Comparison of ENCODE assay signal across 14 cellular contexts in genomic region chr1:52523376-52523775, GRCh38. TPM values are rescaled to one million over a fixed set of nuclear protein-coding genes. Genes with fewer than 3 reads are reported as not detected.
DNase-seq lines count a peak whose midpoint lies in the region; ATAC-seq and TF ChIP-seq lines count a peak whose summit lies in the region.
"Had no signal": no experiment of that assay in that cellular context is flagged by ENCODE, and none has a peak within 500 bp of the region (broad histone marks: within the 10 kb centered on the region; RNA-seq: fewer than 3 reads in every experiment).

No MANE protein-coding gene starts in this region.

- H3K27ac Mint-ChIP-seq in activated naive CD4-positive, alpha-beta T cell treated with anti-CD3 and anti-CD28 coated beads, Interleukin-2, amount 10 ng/mL, durations not matched to agents 7 days and 5 days: peak overlapping the region; percentile 42
- peak overlapping the region in 1 of 9 donors; percentile 59 for H3K27ac Mint-ChIP-seq in naive thymus-derived CD4-positive, alpha-beta T cell

- DNase-seq in activated naive CD4-positive, alpha-beta T cell treated with anti-CD3 and anti-CD28 coated beads, Interleukin-2, amount 10 ng/mL, durations not matched to agents 7 days and 5 days: peak; percentile 41
- no peak for DNase-seq in activated naive CD4-positive, alpha-beta T cell (lab: John Stamatoyannopoulos, UW)
- DNase-seq in astrocyte of the cerebellum (ENCODE audit: low read depth) (peak; percentile 5), testis (no peak), RPMI8226 (no peak)
- peak in 2 of 9 donors; percentile 13 to 27 for DNase-seq in naive thymus-derived CD4-positive, alpha-beta T cell
- DNase-seq: amniotic stem cell, DMS153, H7, head of caudate nucleus, NCI-H2107, NCI-H69 had no signal

- H3K9me3 ChIP-seq in HEK293 (ENCODE audit: control insufficient read depth, insufficient read depth, low read depth, low read length) (no peaks in the 10 kb centered on the region), testis (no peaks in the 10 kb centered on the region)
- no peaks in the 10 kb centered on the region for H3K9me3 ChIP-seq in naive thymus-derived CD4-positive, alpha-beta T cell (ENCODE audit: control insufficient read depth in 2 of 3, low read length in 3 of 3)

- H3K27me3 Mint-ChIP-seq in activated naive CD4-positive, alpha-beta T cell treated with anti-CD3 and anti-CD28 coated beads, Interleukin-2, amount 10 ng/mL, durations not matched to agents 7 days and 5 days: no peaks in the 10 kb centered on the region
- no peaks in the 10 kb centered on the region for H3K27me3 Mint-ChIP-seq in naive thymus-derived CD4-positive, alpha-beta T cell

- H3K27me3 ChIP-seq in naive thymus-derived CD4-positive, alpha-beta T cell (ENCODE audit: control insufficient read depth in 2 of 2, insufficient read depth in 2 of 2, low read length in 2 of 2): no peaks in the 10 kb centered on the region
- H3K27me3 ChIP-seq in testis: no peaks in the 10 kb centered on the region

- no peaks in the 10 kb centered on the region for H3K9me3 Mint-ChIP-seq in activated naive CD4-positive, alpha-beta T cell treated with anti-CD3 and anti-CD28 coated beads, Interleukin-2, amount 10 ng/mL, durations not matched to agents 7 days and 5 days
- H3K9me3 Mint-ChIP-seq in naive thymus-derived CD4-positive, alpha-beta T cell: no peaks in the 10 kb centered on the region

- no peak overlapping the region for H3K4me3 ChIP-seq in HEK293 (ENCODE audit: low read depth, low read length)
- H3K4me3 ChIP-seq in astrocyte of the cerebellum (ENCODE audit: low read depth, low read length): no peak overlapping the region
- no peak overlapping the region for H3K4me3 ChIP-seq in naive thymus-derived CD4-positive, alpha-beta T cell (ENCODE audit: low read length)
- H3K4me3 ChIP-seq in testis: no peak overlapping the region

- in situ Hi-C loops in astrocyte of the cerebellum (cut with HindIII; ENCODE audit: low sequenced_read_pairs): no loop called here

- H3K4me1 Mint-ChIP-seq in activated naive CD4-positive, alpha-beta T cell treated with anti-CD3 and anti-CD28 coated beads, Interleukin-2, amount 10 ng/mL, durations not matched to agents 7 days and 5 days: peaks cover 23% of the 10 kb centered on the region
- H3K4me1 Mint-ChIP-seq in naive thymus-derived CD4-positive, alpha-beta T cell: peaks cover 13 to 44% (median 37%) of the 10 kb centered on the region in 7 donors

- H3K4me1 ChIP-seq in HEK293 (ENCODE audit: control insufficient read depth, insufficient read depth, low read length) (no peaks in the 10 kb centered on the region), testis (no peaks in the 10 kb centered on the region)
- peaks cover 4 to 9% of the 10 kb centered on the region in 2 donors for H3K4me1 ChIP-seq in naive thymus-derived CD4-positive, alpha-beta T cell (ENCODE audit: control insufficient read depth in 2 of 2, insufficient read depth in 2 of 2, low read length in 2 of 2)

- H3K27ac ChIP-seq in HEK293 (ENCODE audit: extremely low read depth, low read depth, low read length) (no peak overlapping the region), testis (no peak overlapping the region)
- no peak overlapping the region for H3K27ac ChIP-seq in naive thymus-derived CD4-positive, alpha-beta T cell (ENCODE audit: low read depth, low read length)

- POLR2A ChIA-PET in HEK293 (lab: Yijun Ruan, JAX): no interaction called here
- POLR2A ChIA-PET in naive thymus-derived CD4-positive, alpha-beta T cell (lab: Charles Lee): interaction anchor here (0.9 kb wide), 1 partner anchor 11 kb away, joined by 3 read pairs; no protein-coding TSS in a partner anchor

- no peak overlapping the region for H3K4me3 Mint-ChIP-seq in activated naive CD4-positive, alpha-beta T cell treated with anti-CD3 and anti-CD28 coated beads, Interleukin-2, amount 10 ng/mL, durations not matched to agents 7 days and 5 days
- H3K4me3 Mint-ChIP-seq in naive thymus-derived CD4-positive, alpha-beta T cell: peak overlapping the region in 3 of 10 donors; percentile 11 to 33 (median 13)

- WGBS in testis, 2 donors: 81 to 86% methylated on average over 3 of the region's 3 CpGs

- CTCF ChIA-PET in activated naive CD4-positive, alpha-beta T cell treated with anti-CD3 and anti-CD28 coated beads, Interleukin-2, amount 10 ng/mL, durations not matched to agents 7 days and 5 days (lab: Charles Lee): interaction anchor here (1.0 kb wide), 1 partner anchor 11 kb away, joined by 5 read pairs; no protein-coding TSS in a partner anchor
- CTCF ChIA-PET in HEK293 (lab: Yijun Ruan, JAX): interaction anchor here (0.6 to 1.1 kb wide), 3 partner anchors 88 to 164 kb away, joined by 3 to 7 read pairs (median 5); no protein-coding TSS in a partner anchor
- CTCF ChIA-PET in naive thymus-derived CD4-positive, alpha-beta T cell (lab: Charles Lee): interaction anchor here (1.5 kb wide), 1 partner anchor 163 kb away, joined by 3 read pairs; no protein-coding TSS in a partner anchor

- no peak for TF ChIP-seq CTCF in HEK293 (tag by site-specific recombination; IDR thresholded peaks at IDR 0.05)
- TF ChIP-seq CTCF in astrocyte of the cerebellum (IDR thresholded peaks at IDR 0.05; ENCODE audit: low read depth, low read length, missing control alignments): no peak
- no peak for TF ChIP-seq CTCF in testis (IDR thresholded peaks at IDR 0.05)

- intact Hi-C loops in naive thymus-derived CD4-positive, alpha-beta T cell (cut with micrococcal nuclease): loop anchor here in 1 of 2 donors (1.0 kb wide), 1 partner anchor 29 kb away; no protein-coding TSS in a partner anchor
- intact Hi-C loops in testis (cut with DNase I; ENCODE audit: low total_unique reads): no loop called here

- H3K36me3 ChIP-seq in HEK293 (ENCODE audit: control insufficient read depth in 2 of 2, insufficient read depth in 1 of 2, low read length in 2 of 2) (peaks cover 10 to 23% of the 10 kb centered on the region in 2 experiments), testis (ENCODE audit: low read depth, missing control alignments) (no peaks in the 10 kb centered on the region)
- peaks cover 0 to 24% (median 0%) of the 10 kb centered on the region in 3 experiments for H3K36me3 ChIP-seq in naive thymus-derived CD4-positive, alpha-beta T cell (ENCODE audit: control insufficient read depth in 2 of 3, insufficient read depth in 3 of 3, low read length in 3 of 3)

- no peak for TF ChIP-seq POLR2A in testis (IDR thresholded peaks at IDR 0.05)

- peak; percentile 10 for ATAC-seq in naive thymus-derived CD4-positive, alpha-beta T cell
- ATAC-seq in GM18498 (IDR thresholded peaks at IDR 0.05; ENCODE audit: unreplicated experiment): no peak

- peaks cover 50% of the 10 kb centered on the region for H3K36me3 Mint-ChIP-seq in activated naive CD4-positive, alpha-beta T cell treated with anti-CD3 and anti-CD28 coated beads, Interleukin-2, amount 10 ng/mL, durations not matched to agents 7 days and 5 days
- peaks cover 13 to 36% (median 26%) of the 10 kb centered on the region in 5 donors for H3K36me3 Mint-ChIP-seq in naive thymus-derived CD4-positive, alpha-beta T cell

TF ChIP-seq in HEK293, 187 proteins besides CTCF, POLR2A, EP300 and RAD21:
- 0 out of 2 replicates have a peak, but pooled peaks have one; percentile 32 for TF ChIP-seq ZNF18 (tag by site-specific recombination; IDR thresholded peaks at IDR 0.05)
- no peak for TF ChIP-seq GLI4 (tag by site-specific recombination; IDR thresholded peaks at IDR 0.05)

RNA-seq across cellular contexts. Expression of gene TUT4, which starts 29.5 kb away (rescaled TPM):
- 100 to 1,000 TPM in 4 of 5 experiments, 10 to 100 TPM in 1; 80.4 to 169 (median 139) TPM for total RNA-seq in naive thymus-derived CD4-positive, alpha-beta T cell
- 10 to 100 TPM; 32.8 to 50.4 TPM for polyA plus RNA-seq in naive thymus-derived CD4-positive, alpha-beta T cell
- 100 to 1,000 TPM; 136 to 146 TPM for total RNA-seq in testis
- 63.3 TPM for polyA plus RNA-seq in testis (ENCODE audit: insufficient read depth, low read depth, low replicate concordance)

Comparison
In these comparisons a context has a peak if more than half of its experiments do, and no peak if none do; other contexts are left out.
1. DNase-seq: peak in activated naive CD4-positive, alpha-beta T cell treated with anti-CD3 and anti-CD28 coated beads, Interleukin-2, amount 10 ng/mL, durations not matched to agents 7 days and 5 days (single experiment) and astrocyte of the cerebellum (single experiment); none in activated naive CD4-positive, alpha-beta T cell (0 of 4), testis (single experiment) and RPMI8226 (single experiment).